ENCODE assay signal across 16 cellular contexts in genomic region chr13:46507978-46508377, GRCh38.
DNase-seq lines count a peak whose midpoint lies in the region; ATAC-seq lines count a peak whose summit lies in the region.
"Had no signal": no experiment of that assay in that cellular context is flagged by ENCODE, and none has a peak within 500 bp of the region (broad histone marks: within the 10 kb centered on the region; RNA-seq: fewer than 3 reads in every experiment).

No MANE protein-coding gene starts in this region.

- no peaks in the 10 kb centered on the region for H4K20me1 ChIP-seq in BLaER1 treated with 17β-estradiol and CSF1 and Interleukin-3, amounts not matched to agents 10 nM and 100 nM

- in situ Hi-C loops in KBM-7 (cut with MboI; ENCODE audit: low pct_unique_long_range_greater_than_20kb, low sequenced_read_pairs) = no loop called here

- H3K36me3 ChIP-seq in BLaER1 treated with 17β-estradiol and CSF1 and Interleukin-3, amounts not matched to agents 10 nM and 100 nM = no peaks in the 10 kb centered on the region

- H3K4me1 ChIP-seq in BLaER1 treated with 17β-estradiol and CSF1 and Interleukin-3, amounts not matched to agents 10 nM and 100 nM = peaks cover 0 to 13% (median 7%) of the 10 kb centered on the region in 10 experiments; a peak in 12 of 20 replicates

- no peak for ATAC-seq in HG02884 (IDR thresholded peaks at IDR 0.05; ENCODE audit: unreplicated experiment)
- ATAC-seq: CD8-positive, alpha-beta T cell had no signal

- no peak overlapping the region for H3K9ac ChIP-seq in BLaER1 treated with 17β-estradiol and CSF1 and Interleukin-3, amounts not matched to agents 10 nM and 100 nM

- no peak overlapping the region for H3K27ac ChIP-seq in BLaER1 treated with 17β-estradiol and CSF1 and Interleukin-3, amounts not matched to agents 10 nM and 100 nM
- H3K27ac ChIP-seq in substantia nigra (ENCODE audit: low read depth, low read length, poor library complexity, severe bottlenecking) = no peak overlapping the region

- H3K4me2 ChIP-seq in BLaER1 treated with 17β-estradiol and CSF1 and Interleukin-3, amounts not matched to agents 10 nM and 100 nM = peak overlapping the region in 7 of 11 experiments; percentile 14 to 61 (median 42); a peak in 12 of 22 replicates

- no peak overlapping the region for H3K4me3 ChIP-seq in BLaER1 treated with 17β-estradiol and CSF1 and Interleukin-3, amounts not matched to agents 10 nM and 100 nM

- peaks cover 0 to 10% (median 0%) of the 10 kb centered on the region in 11 experiments; a peak in 4 of 22 replicates for H3K9me3 ChIP-seq in BLaER1 treated with 17β-estradiol and CSF1 and Interleukin-3, amounts not matched to agents 10 nM and 100 nM (replicated peaks in 1 of 11)

- DNase-seq in KBM-7 (peak; percentile 49), NOMO-1 treated with dmso at 0.1 percent for 144 hours (lab: John Stamatoyannopoulos, UW; ENCODE audit: unreplicated experiment) (peak; percentile 47), glomerular visceral epithelial cell (ENCODE audit: extremely low spot score) (peak; percentile 56), HuH-7.5 (ENCODE audit: low spot score) (no peak), iPS-NIHi7 (ENCODE audit: extremely low spot score) (no peak), substantia nigra (lab: John Stamatoyannopoulos, UW) (no peak)
- DNase-seq: CD8-positive, alpha-beta T cell; DMS79 treated with DMSO at 0.1 percent for 48 hours; GOT3; HFFc6; NCI-H1417; NCI-H2029; NCI-H2171 treated with DMSO at 0.1 percent for 48 hours; NCI-H82 had no signal

- H3K27me3 ChIP-seq in BLaER1 treated with 17β-estradiol and CSF1 and Interleukin-3, amounts not matched to agents 10 nM and 100 nM = peaks cover 0 to 57% (median 0%) of the 10 kb centered on the region in 11 experiments; a peak in 4 of 22 replicates

Comparison
In these comparisons a context has a peak if more than half of its experiments do, and no peak if none do; other contexts are left out.
1. DNase-seq: peak in KBM-7 (single experiment), NOMO-1 treated with dmso at 0.1 percent for 144 hours (single experiment) and glomerular visceral epithelial cell (single experiment); none in HuH-7.5 (single experiment), iPS-NIHi7 (single experiment) and substantia nigra (0 of 49).